ENCODE assay signal across 1 cellular context in the genomic region with DNA sequence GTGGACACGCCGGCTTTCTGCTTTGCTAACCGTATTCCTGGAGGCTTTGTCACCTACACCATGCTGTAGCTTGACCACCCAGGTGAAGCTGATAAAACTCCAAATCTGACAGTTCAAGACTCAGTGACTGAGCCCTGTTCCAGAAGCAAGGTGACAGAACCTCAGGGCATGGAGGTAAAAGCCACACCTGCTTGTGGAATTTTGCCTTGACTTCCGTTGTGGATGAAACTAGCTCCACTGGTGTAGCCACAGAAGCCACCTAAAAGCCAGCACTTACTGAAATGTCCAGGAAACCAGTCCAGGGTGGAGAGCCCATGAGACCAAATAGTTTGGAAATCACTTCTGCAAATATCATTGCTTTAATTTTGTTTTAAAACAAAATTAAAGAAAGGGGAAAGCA.
TF ChIP-seq lines count a peak whose summit lies in the region.

No MANE protein-coding gene starts in this region.

TF ChIP-seq in GM23338, 12 proteins besides CTCF, POLR2A, EP300 and RAD21 (continued from another document):
- TF ChIP-seq ZNF462 (CRISPR knock-in tag; IDR thresholded peaks at IDR 0.05) (no peak), ZNF331 (CRISPR knock-in tag; IDR thresholded peaks at IDR 0.05; ENCODE audit: low read depth) (no peak), EZH2phosphoT487 (IDR thresholded peaks at IDR 0.05; ENCODE audit: unreplicated experiment) (no peak), POLR2AphosphoS5 (IDR thresholded peaks at IDR 0.05; ENCODE audit: low read depth) (no peak), ETS1 (IDR thresholded peaks at IDR 0.05) (no peak), STAT1 (IDR thresholded peaks at IDR 0.05; ENCODE audit: unreplicated experiment) (no peak), JUNB (IDR thresholded peaks at IDR 0.05; ENCODE audit: unreplicated experiment) (no peak)
